In the genomic region with DNA sequence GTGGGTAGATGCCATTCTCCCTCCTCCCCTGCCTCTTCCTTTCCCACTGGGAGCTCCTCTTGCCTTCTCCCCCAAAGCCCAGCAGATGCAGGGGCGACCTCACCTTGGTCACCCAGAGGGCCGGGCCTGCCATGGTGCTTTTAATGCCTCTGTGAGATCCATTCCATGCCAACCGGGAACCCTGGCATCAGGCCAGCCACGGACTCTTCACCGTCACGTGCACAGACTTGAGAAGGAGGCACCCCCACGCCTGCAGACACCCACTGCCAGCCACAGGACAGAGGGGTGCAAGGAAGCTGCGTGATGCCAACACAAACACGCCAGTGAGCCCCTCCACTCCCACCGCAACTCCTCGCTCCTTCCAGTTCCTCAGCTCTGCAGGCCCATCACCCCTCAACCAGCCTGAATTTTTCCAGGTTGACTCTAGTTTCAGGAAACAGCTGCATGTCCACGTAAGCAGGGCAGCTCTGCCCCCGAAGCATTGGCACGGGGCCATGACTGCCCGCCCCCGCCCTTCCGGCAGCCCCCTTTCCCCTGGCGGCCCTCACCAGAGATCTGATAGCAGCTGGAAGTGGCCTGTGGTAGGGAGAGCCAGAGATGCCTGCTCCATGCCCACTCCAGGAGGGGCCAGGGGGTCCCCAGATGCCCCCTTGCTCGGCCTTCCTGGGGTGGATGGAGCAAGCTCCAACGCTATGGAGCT, we compare ENCODE assay signal across 1 cellular context.
TF ChIP-seq lines count a peak whose summit lies in the region.

No MANE protein-coding gene starts in this region.

TF ChIP-seq in SK-N-SH, 30 proteins besides CTCF, POLR2A, EP300 and RAD21:
- TF ChIP-seq TEAD4 (IDR thresholded peaks at IDR 0.05; ENCODE audit: borderline replicate concordance, insufficient read depth) (no peak), CHD2 (IDR thresholded peaks at IDR 0.05; ENCODE audit: low read length, partially characterized antibody) (peak; percentile 87), TCF12 (IDR thresholded peaks at IDR 0.05) (peak; percentile 59), RCOR1 (IDR thresholded peaks at IDR 0.05; ENCODE audit: low read length) (peak; percentile 91; the same call in 1 of the 2 replicates), GATA2 (CRISPR knock-in tag; IDR thresholded peaks at IDR 0.05) (peak; percentile 99), NFIC (IDR thresholded peaks at IDR 0.05; ENCODE audit: borderline replicate concordance) (peak; percentile 84), FOXJ3 (CRISPR knock-in tag; IDR thresholded peaks at IDR 0.05) (peak; percentile 97), JUND (IDR thresholded peaks at IDR 0.05) (no peak), SMC3 (IDR thresholded peaks at IDR 0.05; ENCODE audit: low read depth, low read length) (0 out of 2 replicates have a peak, but pooled peaks have one; percentile 0), GABPA (IDR thresholded peaks at IDR 0.05; ENCODE audit: low read depth) (no peak), EZH2phosphoT487 (IDR thresholded peaks at IDR 0.05; ENCODE audit: borderline replicate concordance, low read depth) (no peak), MXI1 (IDR thresholded peaks at IDR 0.05; ENCODE audit: low read depth, low read length) (peak; percentile 47; the same call in 1 of the 2 replicates)
- TF ChIP-seq, protein P1, sequence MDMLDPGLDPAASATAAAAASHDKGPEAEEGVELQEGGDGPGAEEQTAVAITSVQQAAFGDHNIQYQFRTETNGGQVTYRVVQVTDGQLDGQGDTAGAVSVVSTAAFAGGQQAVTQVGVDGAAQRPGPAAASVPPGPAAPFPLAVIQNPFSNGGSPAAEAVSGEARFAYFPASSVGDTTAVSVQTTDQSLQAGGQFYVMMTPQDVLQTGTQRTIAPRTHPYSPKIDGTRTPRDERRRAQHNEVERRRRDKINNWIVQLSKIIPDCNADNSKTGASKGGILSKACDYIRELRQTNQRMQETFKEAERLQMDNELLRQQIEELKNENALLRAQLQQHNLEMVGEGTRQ (IDR thresholded peaks at IDR 0.05; ENCODE audit: borderline replicate concordance, low read depth, low read length): peak; percentile 50; the same call in 1 of the 2 replicates
- TF ChIP-seq, protein P2, sequence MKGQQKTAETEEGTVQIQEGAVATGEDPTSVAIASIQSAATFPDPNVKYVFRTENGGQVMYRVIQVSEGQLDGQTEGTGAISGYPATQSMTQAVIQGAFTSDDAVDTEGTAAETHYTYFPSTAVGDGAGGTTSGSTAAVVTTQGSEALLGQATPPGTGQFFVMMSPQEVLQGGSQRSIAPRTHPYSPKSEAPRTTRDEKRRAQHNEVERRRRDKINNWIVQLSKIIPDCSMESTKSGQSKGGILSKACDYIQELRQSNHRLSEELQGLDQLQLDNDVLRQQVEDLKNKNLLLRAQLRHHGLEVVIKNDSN (IDR thresholded peaks at IDR 0.05; ENCODE audit: borderline replicate concordance, low read depth): peak; percentile 65; the same call in 1 of the 2 replicates
- TF ChIP-seq, protein P3, sequence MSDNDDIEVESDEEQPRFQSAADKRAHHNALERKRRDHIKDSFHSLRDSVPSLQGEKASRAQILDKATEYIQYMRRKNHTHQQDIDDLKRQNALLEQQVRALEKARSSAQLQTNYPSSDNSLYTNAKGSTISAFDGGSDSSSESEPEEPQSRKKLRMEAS (IDR thresholded peaks at IDR 0.05; ENCODE audit: low read depth): no peak
